In the genomic region with DNA sequence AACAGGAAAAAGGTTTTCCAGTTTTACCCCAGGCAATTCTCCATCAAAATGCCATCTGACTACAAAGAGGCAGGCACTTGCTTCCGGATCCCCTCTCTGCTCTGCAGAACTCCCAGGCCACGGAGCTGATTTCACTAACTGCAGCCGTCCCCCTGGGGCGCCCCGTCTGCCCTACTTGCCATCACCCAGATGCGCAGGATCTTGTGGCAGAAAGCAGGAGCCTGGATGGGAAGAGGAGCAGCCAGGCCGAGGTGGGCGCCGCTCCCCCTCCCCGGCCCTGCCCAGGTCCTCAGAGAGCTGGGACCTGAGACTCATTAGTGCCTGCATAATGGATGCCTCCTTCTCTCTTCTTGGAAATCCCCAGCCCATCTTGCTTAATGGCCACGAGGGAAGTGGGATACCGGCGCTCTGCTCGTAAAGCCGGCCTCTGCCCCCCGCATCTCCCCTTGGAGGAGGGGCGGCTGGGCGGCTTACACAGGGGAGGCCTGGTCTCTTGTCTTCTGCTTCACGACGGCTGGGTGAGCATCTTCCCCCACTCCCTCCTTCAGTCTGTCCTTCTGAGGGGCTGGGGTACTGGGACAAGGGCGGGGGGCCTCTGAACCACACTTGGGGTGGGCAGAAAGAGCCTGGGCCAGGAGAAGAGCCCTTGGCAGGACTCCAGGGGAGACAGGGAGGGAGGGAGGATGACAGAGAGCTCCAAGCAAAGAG, we compare ENCODE assay signal across 21 cellular contexts. TPM values are rescaled to one million over a fixed set of nuclear protein-coding genes. Genes with fewer than 3 reads are reported as not detected.
DNase-seq lines count a peak whose midpoint lies in the region; ATAC-seq and TF ChIP-seq lines count a peak whose summit lies in the region.
"Had no signal": no experiment of that assay in that cellular context is flagged by ENCODE, and none has a peak within 500 bp of the region (broad histone marks: within the 10 kb centered on the region; RNA-seq: fewer than 3 reads in every experiment).

No MANE protein-coding gene starts in this region.

- ATAC-seq in sciatic nerve (no peak), GM18867 (IDR thresholded peaks at IDR 0.05; ENCODE audit: unreplicated experiment) (no peak), T-helper 17 cell (no peak)
- ATAC-seq: effector memory CD8-positive, alpha-beta T cell had no signal

- TF ChIP-seq POLR2A in esophagus squamous epithelium (IDR thresholded peaks at IDR 0.05) (no peak), testis (IDR thresholded peaks at IDR 0.05) (no peak)

- H3K4me1 ChIP-seq in BLaER1 treated with 17β-estradiol and CSF1 and Interleukin-3, amounts not matched to agents 10 nM and 100 nM: peaks cover 20 to 52% (median 38%) of the 10 kb centered on the region in 10 experiments
- H3K4me1 ChIP-seq in HUES64 (ENCODE audit: insufficient read depth, low read length) (peaks cover 33% of the 10 kb centered on the region), esophagus squamous epithelium (peaks cover 0 to 35% (median 17%) of the 10 kb centered on the region in 3 donors), testis (no peaks in the 10 kb centered on the region)
- H3K4me1 ChIP-seq: right lobe of liver had no signal

- H3K36me3 Mint-ChIP-seq in T-helper 17 cell (ENCODE audit: low read depth): no peaks in the 10 kb centered on the region
- H3K36me3 Mint-ChIP-seq: CD4-positive, CD25-positive, alpha-beta regulatory T cell had no signal

- no peaks in the 10 kb centered on the region for H3K36me3 ChIP-seq in BLaER1 treated with 17β-estradiol and CSF1 and Interleukin-3, amounts not matched to agents 10 nM and 100 nM
- H3K36me3 ChIP-seq in HUES64 (ENCODE audit: insufficient read depth, low read length) (no peaks in the 10 kb centered on the region), esophagus squamous epithelium (no peaks in the 10 kb centered on the region), testis (ENCODE audit: low read depth, missing control alignments) (no peaks in the 10 kb centered on the region)
- H3K36me3 ChIP-seq: right lobe of liver had no signal

- peaks cover 0 to 5% (median 0%) of the 10 kb centered on the region in 11 experiments; a peak in 1 of 22 replicates for H4K20me1 ChIP-seq in BLaER1 treated with 17β-estradiol and CSF1 and Interleukin-3, amounts not matched to agents 10 nM and 100 nM

- peak overlapping the region; percentile 60 to 80 (median 68); a peak in 20 of 22 replicates for H3K4me2 ChIP-seq in BLaER1 treated with 17β-estradiol and CSF1 and Interleukin-3, amounts not matched to agents 10 nM and 100 nM

- no peak overlapping the region for H3K4me3 ChIP-seq in BLaER1 treated with 17β-estradiol and CSF1 and Interleukin-3, amounts not matched to agents 10 nM and 100 nM
- H3K4me3 ChIP-seq in HUES64 (ENCODE audit: low read length): peak overlapping the region; percentile 7; the same call in 1 of the 2 replicates
- H3K4me3 ChIP-seq in esophagus squamous epithelium: no peak overlapping the region
- no peak overlapping the region for H3K4me3 ChIP-seq in testis
- H3K4me3 ChIP-seq: right lobe of liver had no signal

- no peak overlapping the region for H3K4me3 Mint-ChIP-seq in T-helper 17 cell
- H3K4me3 Mint-ChIP-seq: CD4-positive, CD25-positive, alpha-beta regulatory T cell; effector memory CD8-positive, alpha-beta T cell; HFFc6; T-helper 1 cell treated with Interleukin-12 subunit alpha and Interleukin-12 subunit beta and Interleukin-4 antibody, amounts not matched to agents 30 μg/mL and 1 μg/mL, for 36 hours had no signal

- H3K27ac ChIP-seq in BLaER1 treated with 17β-estradiol and CSF1 and Interleukin-3, amounts not matched to agents 10 nM and 100 nM: peak overlapping the region in 4 of 11 experiments; percentile 2 to 43 (median 33); a peak in 3 of 22 replicates
- H3K27ac ChIP-seq in HUES64 (ENCODE audit: low read depth, low read length) (no peak overlapping the region), esophagus squamous epithelium (peak overlapping the region in 3 of 4 donors; percentile 47 to 53 (median 48)), testis (no peak overlapping the region)
- H3K27ac ChIP-seq: HL-60, right lobe of liver, VCaP had no signal

- DNase-seq in esophagus squamous epithelium (lab: John Stamatoyannopoulos, UW) (no peak), sciatic nerve (ENCODE audit: low spot score) (peak; percentile 25), testis (no peak), T-helper 17 cell (no peak)
- DNase-seq in central memory CD4-positive, alpha-beta T cell: no peak
- DNase-seq: activated naive CD4-positive, alpha-beta T cell treated with Interleukin-2 at 50 U/mL for 16 hours; aorta; CD4-positive, CD25-positive, alpha-beta regulatory T cell; effector memory CD8-positive, alpha-beta T cell; HFFc6; NCI-H1694 treated with DMSO at 0.1 percent for 48 hours; NCI-H524; right lobe of liver; SHP77; stimulated activated CD4-positive, alpha-beta T cell treated with anti-CD3 and anti-CD28 coated beads, Interleukin-1b, Interleukin-23, amount 100 ng/mL, for 48 hours had no signal

- TF ChIP-seq CTCF in esophagus squamous epithelium (IDR thresholded peaks at IDR 0.05): no peak
- TF ChIP-seq CTCF in testis (IDR thresholded peaks at IDR 0.05): no peak

- WGBS in HUES64: 31% methylated on average over 21 of the region's 21 CpGs
- 62 to 64% methylated on average over 8 of the region's 21 CpGs for WGBS in esophagus squamous epithelium, 2 donors
- 90 to 92% methylated on average over 17 to 21 of the region's 21 CpGs for WGBS in testis, 2 donors

- H3K27ac Mint-ChIP-seq in T-helper 17 cell: no peak overlapping the region
- H3K27ac Mint-ChIP-seq: effector memory CD8-positive, alpha-beta T cell; T-helper 1 cell treated with Interleukin-12 subunit alpha and Interleukin-12 subunit beta and Interleukin-4 antibody, amounts not matched to agents 30 μg/mL and 1 μg/mL, for 36 hours had no signal

- H3K27me3 ChIP-seq in BLaER1 treated with 17β-estradiol and CSF1 and Interleukin-3, amounts not matched to agents 10 nM and 100 nM: no peaks in the 10 kb centered on the region
- H3K27me3 ChIP-seq in HUES64 (ENCODE audit: insufficient read depth, low read length) (no peaks in the 10 kb centered on the region), esophagus squamous epithelium (peaks cover 0 to 32% (median 0%) of the 10 kb centered on the region in 4 donors), testis (no peaks in the 10 kb centered on the region)
- H3K27me3 ChIP-seq: right lobe of liver had no signal

- intact Hi-C loops in esophagus squamous epithelium (cut with DNase I): no loop called here
- intact Hi-C loops in sciatic nerve (cut with DNase I): no loop called here
- intact Hi-C loops in testis (cut with DNase I; ENCODE audit: low total_unique reads): no loop called here

- peaks cover 0 to 12% (median 5%) of the 10 kb centered on the region in 11 experiments; a peak in 13 of 22 replicates for H3K9me3 ChIP-seq in BLaER1 treated with 17β-estradiol and CSF1 and Interleukin-3, amounts not matched to agents 10 nM and 100 nM (replicated peaks in 1 of 11)
- H3K9me3 ChIP-seq in HUES64 (ENCODE audit: insufficient read depth, low read depth, low read length): peaks cover 5% of the 10 kb centered on the region; the same call in 1 of the 2 replicates
- peaks cover 0 to 4% (median 0%) of the 10 kb centered on the region in 3 donors for H3K9me3 ChIP-seq in esophagus squamous epithelium
- no peaks in the 10 kb centered on the region for H3K9me3 ChIP-seq in testis
- no peaks in the 10 kb centered on the region for H3K9me3 ChIP-seq in T-helper 17 cell (ENCODE audit: control insufficient read depth, low read length, poor library complexity, severe bottlenecking)
- H3K9me3 ChIP-seq: right lobe of liver had no signal

- peaks cover 56% of the 10 kb centered on the region for H3K27me3 Mint-ChIP-seq in T-helper 17 cell

- H3K9ac ChIP-seq in BLaER1 treated with 17β-estradiol and CSF1 and Interleukin-3, amounts not matched to agents 10 nM and 100 nM: no peak overlapping the region
- H3K9ac ChIP-seq in HUES64 (ENCODE audit: low read depth, low read length): no peak overlapping the region

- no peaks in the 10 kb centered on the region for H3K4me1 Mint-ChIP-seq in T-helper 17 cell
- H3K4me1 Mint-ChIP-seq: CD4-positive, CD25-positive, alpha-beta regulatory T cell had no signal

RNA-seq across cellular contexts. Expression of a gene that starts 19.6 kb away (rescaled TPM):
- 16.4 TPM for polyA plus RNA-seq in HUES64 (2013, experiment 1 of 2)
- polyA plus RNA-seq in HUES64 (2013, experiment 2 of 2): 19.3 TPM
- total RNA-seq in esophagus squamous epithelium (10 to 100 TPM in 2 of 4 donors, 1 to 10 TPM in 2; 3.0 to 22.9 (median 9.4) TPM), sciatic nerve (59.0 TPM), testis (10 to 100 TPM; 22.0 to 22.7 TPM), T-helper 17 cell (under 1 TPM in 1 of 2 donors, not detected in 1; 0.27 TPM)
- 18.1 TPM for polyA plus RNA-seq in testis (ENCODE audit: insufficient read depth, low read depth, low replicate concordance)
- total RNA-seq: CD4-positive, CD25-positive, alpha-beta regulatory T cell had no signal
- polyA plus RNA-seq: CD4-positive, CD25-positive, alpha-beta regulatory T cell had no signal

Comparison
In these comparisons a context has a peak if more than half of its experiments do, and no peak if none do; other contexts are left out.
1. H3K27ac ChIP-seq: peak in esophagus squamous epithelium (3 of 4); none in HUES64 (single experiment) and testis (0 of 2).